ENCODE assay signal across 8 cellular contexts in genomic region chr4:143336828-143337599, GRCh38. TPM values are rescaled to one million over a fixed set of nuclear protein-coding genes. Genes with fewer than 3 reads are reported as not detected.
DNase-seq lines count a peak whose midpoint lies in the region; ATAC-seq and TF ChIP-seq lines count a peak whose summit lies in the region.

GAB1 (plus strand) TSS chr4:143336876; CDS start chr4:143337189, 313 bp downstream.

- H3K36me3 Mint-ChIP-seq in progenitor cell of endocrine pancreas (ENCODE audit: insufficient read depth), result no peaks in the 10 kb centered on the region

- no peaks in the 10 kb centered on the region for H3K27me3 Mint-ChIP-seq in progenitor cell of endocrine pancreas

- intact Hi-C loops in left ventricle myocardium inferior (cut with micrococcal nuclease), result no loop called here

- H3K4me3 ChIP-seq in left ventricle myocardium inferior, result peak within 1 kb of the TSS; percentile 87

- DNase-seq in DMS 273 treated with DMSO at 0.1 percent for 48 hours (lab: John Stamatoyannopoulos, UW) (peak; percentile 26), NCI-H82 (lab: John Stamatoyannopoulos, UW) (peak; percentile 81), amniotic epithelial cell (ENCODE audit: low read depth) (peak; percentile 54), left ventricle myocardium inferior (peak; percentile 81), progenitor cell of endocrine pancreas (ENCODE audit: low spot score, unreplicated experiment) (peak; percentile 63), cortex of kidney (lab: John Stamatoyannopoulos, UW) (no peak)

- H3K27ac ChIP-seq in left ventricle myocardium inferior (replicated peaks), result no peak within 1 kb of the TSS

- H3K36me3 ChIP-seq in left ventricle myocardium inferior, result no peaks in the 10 kb centered on the region

- peaks cover 16% of the 10 kb centered on the region for H3K4me1 Mint-ChIP-seq in progenitor cell of endocrine pancreas (ENCODE audit: low read depth)

- in situ Hi-C loops in GM18951 (cut with MboI; ENCODE audit: low sequenced_read_pairs, unreplicated experiment), result no loop called here

- TF ChIP-seq POLR2A in GM18951 (IDR thresholded peaks at IDR 0.05; ENCODE audit: extremely low read depth, insufficient read depth, insufficient read length), result peak; percentile 61

- H3K9me3 ChIP-seq in left ventricle myocardium inferior (replicated peaks), result no peaks in the 10 kb centered on the region

- no peaks in the 10 kb centered on the region for H3K9me3 Mint-ChIP-seq in progenitor cell of endocrine pancreas (ENCODE audit: low read depth)

- TF ChIP-seq CTCF in left ventricle myocardium inferior (IDR thresholded peaks at IDR 0.05; ENCODE audit: borderline replicate concordance), result peak; percentile 41
- peak; percentile 40 for TF ChIP-seq CTCF in progenitor cell of endocrine pancreas (IDR thresholded peaks at IDR 0.05; ENCODE audit: unreplicated experiment)

- ATAC-seq in HG03095 (IDR thresholded peaks at IDR 0.05; ENCODE audit: unreplicated experiment), result peak; percentile 82

- peak within 1 kb of the TSS; percentile 91 for H3K4me3 Mint-ChIP-seq in progenitor cell of endocrine pancreas (ENCODE audit: low read depth)

- peak within 1 kb of the TSS; percentile 98 for H3K27ac Mint-ChIP-seq in progenitor cell of endocrine pancreas

- no peaks in the 10 kb centered on the region for H3K27me3 ChIP-seq in left ventricle myocardium inferior (ENCODE audit: low read depth)

- H3K4me1 ChIP-seq in left ventricle myocardium inferior, result peaks cover 70% of the 10 kb centered on the region

RNA-seq across cellular contexts. Expression of gene GAB1, which starts in this region (rescaled TPM):
- total RNA-seq in left ventricle myocardium inferior (87.1 TPM), progenitor cell of endocrine pancreas (33.5 and 34.3 TPM in 2 replicates)
